In genomic region chr1:28436211-28436769, GRCh38 we compare ENCODE assay signal across 1 cellular context.
TF ChIP-seq lines count a peak whose summit lies in the region.

No MANE protein-coding gene starts in this region.

TF ChIP-seq in HepG2, 621 proteins besides CTCF, POLR2A, EP300 and RAD21 (continued from another document):
- TF ChIP-seq, protein P1, sequence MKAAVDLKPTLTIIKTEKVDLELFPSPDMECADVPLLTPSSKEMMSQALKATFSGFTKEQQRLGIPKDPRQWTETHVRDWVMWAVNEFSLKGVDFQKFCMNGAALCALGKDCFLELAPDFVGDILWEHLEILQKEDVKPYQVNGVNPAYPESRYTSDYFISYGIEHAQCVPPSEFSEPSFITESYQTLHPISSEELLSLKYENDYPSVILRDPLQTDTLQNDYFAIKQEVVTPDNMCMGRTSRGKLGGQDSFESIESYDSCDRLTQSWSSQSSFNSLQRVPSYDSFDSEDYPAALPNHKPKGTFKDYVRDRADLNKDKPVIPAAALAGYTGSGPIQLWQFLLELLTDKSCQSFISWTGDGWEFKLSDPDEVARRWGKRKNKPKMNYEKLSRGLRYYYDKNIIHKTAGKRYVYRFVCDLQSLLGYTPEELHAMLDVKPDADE (CRISPR knock-in tag; IDR thresholded peaks at IDR 0.05): no peak
